ENCODE assay signal across 9 cellular contexts in genomic region chr5:95619518-95620029, GRCh38. TPM values are rescaled to one million over a fixed set of nuclear protein-coding genes. Genes with fewer than 3 reads are reported as not detected.
DNase-seq lines count a peak whose midpoint lies in the region; ATAC-seq and TF ChIP-seq lines count a peak whose summit lies in the region.
"Had no signal": no experiment of that assay in that cellular context is flagged by ENCODE, and none has a peak within 500 bp of the region (broad histone marks: within the 10 kb centered on the region; RNA-seq: fewer than 3 reads in every experiment).

No MANE protein-coding gene starts in this region.

- no peaks in the 10 kb centered on the region for H3K27me3 Mint-ChIP-seq in activated T-cell treated with anti-CD3 and anti-CD28 coated beads, Interleukin-2, amount 50 U/mL, for 24 hours
- H3K27me3 Mint-ChIP-seq in memory B cell, result no peaks in the 10 kb centered on the region

- H3K4me3 Mint-ChIP-seq in activated T-cell treated with anti-CD3 and anti-CD28 coated beads, Interleukin-2, amount 50 U/mL, for 24 hours, result peak overlapping the region; percentile 84
- peak overlapping the region; percentile 85 for H3K4me3 Mint-ChIP-seq in memory B cell

- in situ Hi-C loops in brain microvascular endothelial cell (cut with HindIII; ENCODE audit: low pct_ligation_motif_present, low sequenced_read_pairs), result no loop called here

- H3K9me3 ChIP-seq in tibial nerve, result no peaks in the 10 kb centered on the region

- WGBS in tibial nerve, 2 donors, result 10% methylated on average over 19 of the region's 19 CpGs

- H3K4me3 ChIP-seq in brain microvascular endothelial cell (ENCODE audit: low read depth, low read length) (peak overlapping the region; percentile 64), tibial nerve (peak overlapping the region; percentile 38 to 73 (median 68))

- TF ChIP-seq EP300 in tibial nerve (IDR thresholded peaks at IDR 0.05), result no peak

- H3K36me3 ChIP-seq in brain microvascular endothelial cell (replicated peaks) (no peaks in the 10 kb centered on the region), tibial nerve (no peaks in the 10 kb centered on the region)

- H3K27ac ChIP-seq in brain microvascular endothelial cell, result peak overlapping the region; percentile 28
- H3K27ac ChIP-seq in tibial nerve, result peak overlapping the region in 2 of 4 donors; percentile 46 to 77

- peak in 1 of 2 donors; percentile 11 for TF ChIP-seq POLR2A in tibial nerve (IDR thresholded peaks at IDR 0.05)

- H3K36me3 Mint-ChIP-seq in activated T-cell treated with anti-CD3 and anti-CD28 coated beads, Interleukin-2, amount 50 U/mL, for 24 hours (ENCODE audit: low read depth), result peaks cover 10% of the 10 kb centered on the region
- H3K36me3 Mint-ChIP-seq in memory B cell, result no peaks in the 10 kb centered on the region

- no peaks in the 10 kb centered on the region for H3K27me3 ChIP-seq in brain microvascular endothelial cell (replicated peaks)
- H3K27me3 ChIP-seq in tibial nerve, result no peaks in the 10 kb centered on the region

- TF ChIP-seq CTCF in brain microvascular endothelial cell (IDR thresholded peaks at IDR 0.05; ENCODE audit: low read depth, low read length, missing control alignments), result no peak
- no peak for TF ChIP-seq CTCF in tibial nerve (IDR thresholded peaks at IDR 0.05)

- H3K4me1 Mint-ChIP-seq in activated T-cell treated with anti-CD3 and anti-CD28 coated beads, Interleukin-2, amount 50 U/mL, for 24 hours (ENCODE audit: low read depth), result peaks cover 53% of the 10 kb centered on the region
- peaks cover 23% of the 10 kb centered on the region for H3K4me1 Mint-ChIP-seq in memory B cell

- no peaks in the 10 kb centered on the region for H3K9me3 Mint-ChIP-seq in activated T-cell treated with anti-CD3 and anti-CD28 coated beads, Interleukin-2, amount 50 U/mL, for 24 hours
- no peaks in the 10 kb centered on the region for H3K9me3 Mint-ChIP-seq in memory B cell

- peak overlapping the region; percentile 88 for H3K27ac Mint-ChIP-seq in activated T-cell treated with anti-CD3 and anti-CD28 coated beads, Interleukin-2, amount 50 U/mL, for 24 hours
- peak overlapping the region; percentile 21 for H3K27ac Mint-ChIP-seq in memory B cell

- H3K4me1 ChIP-seq in tibial nerve, result peaks cover 0 to 25% (median 20%) of the 10 kb centered on the region in 4 donors

- DNase-seq in activated T-cell treated with anti-CD3 and anti-CD28 coated beads, Interleukin-2, amount 50 U/mL, for 24 hours, result no peak
- DNase-seq in activated T-cell treated with anti-CD3 and anti-CD28 coated beads for 4 hours, result no peak
- DNase-seq in brain microvascular endothelial cell, result no peak
- no peak for DNase-seq in memory B cell (ENCODE audit: low spot score in 2 of 2)
- DNase-seq in tibial nerve (ENCODE audit: low spot score in 2 of 2), result no peak
- no peak for DNase-seq in stimulated activated CD4-positive, alpha-beta T cell treated with anti-CD3 and anti-CD28 coated beads, Interleukin-4, amount 100 ng/mL, for 1 hour

- no peak for ATAC-seq in memory B cell (ENCODE audit: low read depth)
- ATAC-seq in HG02610 (IDR thresholded peaks at IDR 0.05; ENCODE audit: unreplicated experiment), result no peak
- ATAC-seq in GM19023 (IDR thresholded peaks at IDR 0.05; ENCODE audit: unreplicated experiment), result no peak

RNA-seq across cellular contexts. Expression of gene GPR150, which starts 0.3 kb away (rescaled TPM):
- 1 to 10 TPM in 3 of 4 donors, under 1 TPM in 1; 0.44 to 3.1 (median 2.7) TPM for total RNA-seq in tibial nerve
- total RNA-seq: G401 had no signal

RNA-seq across cellular contexts. Expression of gene RFESD, which starts 27.0 kb away (rescaled TPM):
- 1 to 10 TPM in 3 of 4 donors, under 1 TPM in 1; 0.98 to 2.1 (median 1.3) TPM for total RNA-seq in tibial nerve
